Comparison of ENCODE assay signal across 19 cellular contexts in genomic region chr4:37441231-37442061, GRCh38.
DNase-seq lines count a peak whose midpoint lies in the region; FAIRE-seq and TF ChIP-seq lines count a peak whose summit lies in the region.
"Had no signal": no experiment of that assay in that cellular context is flagged by ENCODE, and none has a peak within 500 bp of the region (broad histone marks: within the 10 kb centered on the region; RNA-seq: fewer than 3 reads in every experiment).

No MANE protein-coding gene starts in this region.

- peak; percentile 10 for DNase-seq in amniotic epithelial cell (ENCODE audit: low read depth)
- DNase-seq in keratinocyte (ENCODE audit: low read depth, low spot score), result peak; percentile 80
- peak; percentile 32 for DNase-seq in transverse colon
- DNase-seq in T-helper 2 cell treated with Interferon-gamma antibody and Interleukin-4, amounts not matched to agents 5 μg/mL and 100 μg/mL, for 36 hours (ENCODE audit: low spot score), result no peak
- no peak for DNase-seq in C1 segment of cervical spinal cord (lab: John Stamatoyannopoulos, UW)
- no peak for DNase-seq in retina
- DNase-seq: activated CD4-positive, alpha-beta memory T cell treated with anti-CD3 and anti-CD28 coated beads, Interleukin-2, amount 10 ng/mL, durations not matched to agents 7 days and 5 days; activated T-cell treated with anti-CD3 and anti-CD28 coated beads, Interleukin-2, amount 50 U/mL, for 48 hours; GM23248; KG1; NCI-H2171; NCI-H82; stimulated activated CD4-positive, alpha-beta T cell treated with anti-CD3 and anti-CD28 coated beads, Interleukin-2, amount 100 ng/mL, for 24 hours had no signal

- H3K36me3 ChIP-seq in HEK293 (ENCODE audit: control insufficient read depth in 2 of 2, insufficient read depth in 1 of 2, low read length in 2 of 2) (no peaks in the 10 kb centered on the region), keratinocyte (ENCODE audit: control insufficient read depth in 2 of 2, extremely low read depth in 1 of 2, insufficient read depth in 2 of 2, low read length in 2 of 2) (no peaks in the 10 kb centered on the region), transverse colon (no peaks in the 10 kb centered on the region)
- H3K36me3 ChIP-seq: cardiac muscle cell, neutrophil, Peyer's patch had no signal

- no peaks in the 10 kb centered on the region for H3K9me1 ChIP-seq in keratinocyte (ENCODE audit: control insufficient read depth, extremely low read depth, insufficient read depth, low read length)

- POLR2A ChIA-PET in HEK293 (lab: Yijun Ruan, JAX), result no interaction called here

- TF ChIP-seq CTCF in HEK293 (tag by site-specific recombination; IDR thresholded peaks at IDR 0.05) (no peak), keratinocyte (optimal IDR thresholded peaks at IDR 0.05 in 1 of 3, IDR thresholded peaks at IDR 0.05 in 1 of 3, conservative IDR thresholded peaks at IDR 0.05 in 1 of 3; ENCODE audit: extremely low read depth in 1 of 3, insufficient read depth in 2 of 3, low read length in 3 of 3) (no peak), transverse colon (IDR thresholded peaks at IDR 0.05) (no peak)

- no peaks in the 10 kb centered on the region for H3K79me2 ChIP-seq in keratinocyte (ENCODE audit: control insufficient read depth, insufficient read depth, low read length)

- in situ Hi-C loops in transverse colon (cut with MboI; ENCODE audit: low pct_ligation_motif_present in 1 of 4, low pct_unique_long_range_greater_than_20kb in 1 of 4, low sequenced_read_pairs in 3 of 4), result no loop called here

- TF ChIP-seq POLR2A in transverse colon (IDR thresholded peaks at IDR 0.05), result no peak

- H3K9ac ChIP-seq in keratinocyte (ENCODE audit: control insufficient read depth, extremely low read depth, insufficient read depth, low read length), result no peak overlapping the region
- H3K9ac ChIP-seq: GM23248 had no signal

- no peak for TF ChIP-seq EP300 in transverse colon (IDR thresholded peaks at IDR 0.05; ENCODE audit: low read depth)

- H3K9me3 ChIP-seq in HEK293 (ENCODE audit: control insufficient read depth, insufficient read depth, low read depth, low read length) (no peaks in the 10 kb centered on the region), keratinocyte (ENCODE audit: control insufficient read depth, low read depth, low read length) (no peaks in the 10 kb centered on the region), transverse colon (no peaks in the 10 kb centered on the region)
- H3K9me3 ChIP-seq: neutrophil, Peyer's patch had no signal

- H3K27me3 ChIP-seq in keratinocyte (ENCODE audit: control insufficient read depth, extremely low read depth, insufficient read depth, low read length) (no peaks in the 10 kb centered on the region), transverse colon (no peaks in the 10 kb centered on the region)
- H3K27me3 ChIP-seq: cardiac muscle cell, Peyer's patch had no signal

- peak overlapping the region; percentile 3 for H3K4me2 ChIP-seq in keratinocyte (ENCODE audit: control insufficient read depth, extremely low read depth, insufficient read depth, low read depth, low read length)

- H3K27me3 Mint-ChIP-seq in T-helper 2 cell treated with Interferon-gamma antibody and Interleukin-4, amounts not matched to agents 5 μg/mL and 100 μg/mL, for 36 hours (ENCODE audit: low read depth), result peaks cover 6% of the 10 kb centered on the region

- H3K27ac ChIP-seq in HEK293 (ENCODE audit: extremely low read depth, low read depth, low read length) (no peak overlapping the region), keratinocyte (ENCODE audit: control insufficient read depth, insufficient read depth, low read length) (no peak overlapping the region), transverse colon (peak overlapping the region; percentile 4 to 42 (median 28))
- H3K27ac ChIP-seq: cardiac muscle cell, GM23248, HL-60, neutrophil had no signal

- H3K4me1 Mint-ChIP-seq in T-helper 2 cell treated with Interferon-gamma antibody and Interleukin-4, amounts not matched to agents 5 μg/mL and 100 μg/mL, for 36 hours (ENCODE audit: low read depth), result no peaks in the 10 kb centered on the region
- H3K4me1 Mint-ChIP-seq: activated CD4-positive, alpha-beta memory T cell treated with anti-CD3 and anti-CD28 coated beads, Interleukin-2, amount 10 ng/mL, durations not matched to agents 7 days and 5 days had no signal

- FAIRE-seq in keratinocyte (lab: Jason Lieb, UNC), result peak; percentile 84

- CTCF ChIA-PET in HEK293 (lab: Yijun Ruan, JAX), result interaction anchor here (0.6 to 2.2 kb wide), 5 partner anchors 10 to 535 kb away, joined by 3 to 14 read pairs (median 5); a partner anchor contains a TSS

- H3K4me3 ChIP-seq in HEK293 (ENCODE audit: low read depth, low read length) (no peak overlapping the region), keratinocyte (ENCODE audit: control insufficient read depth in 2 of 3, extremely low read depth in 1 of 3, insufficient read depth in 2 of 3, low read depth in 1 of 3, low read length in 3 of 3) (no peak overlapping the region), transverse colon (no peak overlapping the region)
- H3K4me3 ChIP-seq: cardiac muscle cell, GM23248, Peyer's patch had no signal

- intact Hi-C loops in transverse colon (cut with DNase I; ENCODE audit: low total_unique reads), result no loop called here

- H3K36me3 Mint-ChIP-seq in T-helper 2 cell treated with Interferon-gamma antibody and Interleukin-4, amounts not matched to agents 5 μg/mL and 100 μg/mL, for 36 hours (ENCODE audit: low read depth), result no peaks in the 10 kb centered on the region
- H3K36me3 Mint-ChIP-seq: activated naive CD4-positive, alpha-beta T cell treated with anti-CD3 and anti-CD28 coated beads, Interleukin-2, amount 50 U/mL, for 72 hours had no signal

- dilution Hi-C loops in keratinocyte (cut with MboI; ENCODE audit: extremely low pct_ligation_motif_present, low sequenced_read_pairs), result no loop called here

- 52 to 56% methylated on average over 3 to 9 of the region's 9 CpGs for WGBS in transverse colon (ENCODE audit: low coverage in 1 of 2), 2 donors

- H2AFZ ChIP-seq in keratinocyte (ENCODE audit: control insufficient read depth, low read length), result no peak overlapping the region
- H2AFZ ChIP-seq: GM23248 had no signal

- no peak overlapping the region for H3K27ac Mint-ChIP-seq in T-helper 2 cell treated with Interferon-gamma antibody and Interleukin-4, amounts not matched to agents 5 μg/mL and 100 μg/mL, for 36 hours
- H3K27ac Mint-ChIP-seq: activated CD4-positive, alpha-beta memory T cell treated with anti-CD3 and anti-CD28 coated beads, Interleukin-2, amount 10 ng/mL, durations not matched to agents 7 days and 5 days had no signal

- H3K4me1 ChIP-seq in HEK293 (ENCODE audit: control insufficient read depth, insufficient read depth, low read length) (no peaks in the 10 kb centered on the region), keratinocyte (ENCODE audit: control insufficient read depth, extremely low read depth, insufficient read depth, low read length) (peaks cover 21% of the 10 kb centered on the region), transverse colon (peaks cover 0 to 24% (median 7%) of the 10 kb centered on the region in 4 donors)

- H3K9me3 Mint-ChIP-seq in T-helper 2 cell treated with Interferon-gamma antibody and Interleukin-4, amounts not matched to agents 5 μg/mL and 100 μg/mL, for 36 hours, result no peaks in the 10 kb centered on the region
- H3K9me3 Mint-ChIP-seq: activated CD4-positive, alpha-beta memory T cell treated with anti-CD3 and anti-CD28 coated beads, Interleukin-2, amount 10 ng/mL, durations not matched to agents 7 days and 5 days; activated naive CD4-positive, alpha-beta T cell treated with anti-CD3 and anti-CD28 coated beads, Interleukin-2, amount 50 U/mL, for 72 hours had no signal

- no peak overlapping the region for H3K4me3 Mint-ChIP-seq in T-helper 2 cell treated with Interferon-gamma antibody and Interleukin-4, amounts not matched to agents 5 μg/mL and 100 μg/mL, for 36 hours
- H3K4me3 Mint-ChIP-seq: activated CD4-positive, alpha-beta memory T cell treated with anti-CD3 and anti-CD28 coated beads, Interleukin-2, amount 10 ng/mL, durations not matched to agents 7 days and 5 days had no signal

- H4K20me1 ChIP-seq in keratinocyte (ENCODE audit: control insufficient read depth, extremely low read depth, insufficient read depth, low read length), result no peaks in the 10 kb centered on the region

TF ChIP-seq in HEK293, 187 proteins besides CTCF, POLR2A, EP300 and RAD21 (continues in another document):
- TF ChIP-seq SP3 (tag by site-specific recombination; IDR thresholded peaks at IDR 0.05) (peak; percentile 40; the same call in 1 of the 2 replicates), KLF8 (tag by site-specific recombination; IDR thresholded peaks at IDR 0.05) (peak; percentile 45), GLI4 (tag by site-specific recombination; IDR thresholded peaks at IDR 0.05) (no peak), ZFP37 (tag by site-specific recombination; IDR thresholded peaks at IDR 0.05) (0 out of 2 replicates have a peak, but pooled peaks have one; percentile 36)
- TF ChIP-seq, protein P1, sequence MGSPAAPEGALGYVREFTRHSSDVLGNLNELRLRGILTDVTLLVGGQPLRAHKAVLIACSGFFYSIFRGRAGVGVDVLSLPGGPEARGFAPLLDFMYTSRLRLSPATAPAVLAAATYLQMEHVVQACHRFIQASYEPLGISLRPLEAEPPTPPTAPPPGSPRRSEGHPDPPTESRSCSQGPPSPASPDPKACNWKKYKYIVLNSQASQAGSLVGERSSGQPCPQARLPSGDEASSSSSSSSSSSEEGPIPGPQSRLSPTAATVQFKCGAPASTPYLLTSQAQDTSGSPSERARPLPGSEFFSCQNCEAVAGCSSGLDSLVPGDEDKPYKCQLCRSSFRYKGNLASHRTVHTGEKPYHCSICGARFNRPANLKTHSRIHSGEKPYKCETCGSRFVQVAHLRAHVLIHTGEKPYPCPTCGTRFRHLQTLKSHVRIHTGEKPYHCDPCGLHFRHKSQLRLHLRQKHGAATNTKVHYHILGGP (tag by site-specific recombination; IDR thresholded peaks at IDR 0.05), result peak; percentile 14; the same call in 1 of the 2 replicates
- TF ChIP-seq, protein P2, sequence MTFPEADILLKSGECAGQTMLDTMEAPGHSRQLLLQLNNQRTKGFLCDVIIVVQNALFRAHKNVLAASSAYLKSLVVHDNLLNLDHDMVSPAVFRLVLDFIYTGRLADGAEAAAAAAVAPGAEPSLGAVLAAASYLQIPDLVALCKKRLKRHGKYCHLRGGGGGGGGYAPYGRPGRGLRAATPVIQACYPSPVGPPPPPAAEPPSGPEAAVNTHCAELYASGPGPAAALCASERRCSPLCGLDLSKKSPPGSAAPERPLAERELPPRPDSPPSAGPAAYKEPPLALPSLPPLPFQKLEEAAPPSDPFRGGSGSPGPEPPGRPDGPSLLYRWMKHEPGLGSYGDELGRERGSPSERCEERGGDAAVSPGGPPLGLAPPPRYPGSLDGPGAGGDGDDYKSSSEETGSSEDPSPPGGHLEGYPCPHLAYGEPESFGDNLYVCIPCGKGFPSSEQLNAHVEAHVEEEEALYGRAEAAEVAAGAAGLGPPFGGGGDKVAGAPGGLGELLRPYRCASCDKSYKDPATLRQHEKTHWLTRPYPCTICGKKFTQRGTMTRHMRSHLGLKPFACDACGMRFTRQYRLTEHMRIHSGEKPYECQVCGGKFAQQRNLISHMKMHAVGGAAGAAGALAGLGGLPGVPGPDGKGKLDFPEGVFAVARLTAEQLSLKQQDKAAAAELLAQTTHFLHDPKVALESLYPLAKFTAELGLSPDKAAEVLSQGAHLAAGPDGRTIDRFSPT (tag by site-specific recombination; IDR thresholded peaks at IDR 0.05), result peak; percentile 27; the same call in 1 of the 2 replicates

Comparison
In these comparisons a context has a peak if more than half of its experiments do, and no peak if none do; other contexts are left out.
1. H3K27ac ChIP-seq: peak in transverse colon (4 of 4); none in HEK293 (single experiment) and keratinocyte (single experiment).
2. DNase-seq: peak in amniotic epithelial cell (single experiment), keratinocyte (single experiment) and transverse colon (single experiment); none in T-helper 2 cell treated with Interferon-gamma antibody and Interleukin-4, amounts not matched to agents 5 μg/mL and 100 μg/mL, for 36 hours (single experiment), C1 segment of cervical spinal cord (0 of 14) and retina (single experiment).